22 cellular contexts compared by ENCODE assay signal in the genomic region with DNA sequence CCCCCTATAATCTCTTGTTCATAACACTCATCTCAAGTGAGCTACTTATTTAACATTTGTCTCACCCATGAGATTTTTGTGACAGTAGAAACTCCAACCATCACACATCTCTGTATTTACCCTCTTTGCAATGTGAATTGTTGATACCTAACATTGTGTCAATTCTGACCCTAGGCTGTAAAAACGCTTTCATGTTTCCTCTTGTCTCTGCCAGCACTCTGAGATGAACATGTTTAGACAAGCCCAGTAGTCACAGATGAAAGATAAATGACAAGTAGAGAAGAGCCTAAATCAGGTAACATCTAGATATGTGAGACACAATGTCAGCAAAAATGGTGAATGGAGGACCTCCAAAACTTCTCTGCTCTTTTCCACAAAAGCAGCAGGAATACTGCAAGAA.
DNase-seq lines count a peak whose midpoint lies in the region; TF ChIP-seq lines count a peak whose summit lies in the region.
"Had no signal": no experiment of that assay in that cellular context is flagged by ENCODE, and none has a peak within 500 bp of the region (broad histone marks: within the 10 kb centered on the region; RNA-seq: fewer than 3 reads in every experiment).

No MANE protein-coding gene starts in this region.

- no peak overlapping the region for H3K27ac ChIP-seq in breast epithelium
- H3K27ac ChIP-seq in sigmoid colon = no peak overlapping the region
- H3K27ac ChIP-seq: BLaER1 had no signal

- H3K36me3 Mint-ChIP-seq in MCF 10A (ENCODE audit: insufficient read depth, unreplicated experiment) = no peaks in the 10 kb centered on the region
- H3K36me3 Mint-ChIP-seq: CD4-positive, alpha-beta memory T cell had no signal

- intact Hi-C loops in MCF 10A (cut with micrococcal nuclease) (no loop called here), breast epithelium (cut with DNase I; ENCODE audit: low total_unique reads) (no loop called here), sigmoid colon (cut with DNase I) (no loop called here)

- H3K4me1 ChIP-seq in breast epithelium (no peaks in the 10 kb centered on the region), sigmoid colon (no peaks in the 10 kb centered on the region)
- H3K4me1 ChIP-seq: BLaER1 had no signal

- peaks cover 8% of the 10 kb centered on the region for H3K4me1 Mint-ChIP-seq in MCF 10A (ENCODE audit: insufficient read depth, unreplicated experiment)
- H3K4me1 Mint-ChIP-seq: CD4-positive, alpha-beta memory T cell had no signal

- H3K4me3 ChIP-seq in breast epithelium = no peak overlapping the region
- H3K4me3 ChIP-seq in epithelial cell of esophagus (ENCODE audit: low read length) = no peak overlapping the region
- H3K4me3 ChIP-seq in sigmoid colon = no peak overlapping the region
- H3K4me3 ChIP-seq: BLaER1 had no signal

- H3K36me3 ChIP-seq in breast epithelium (no peaks in the 10 kb centered on the region), sigmoid colon (no peaks in the 10 kb centered on the region)
- H3K36me3 ChIP-seq: BLaER1 had no signal

- DNase-seq in MCF 10A (ENCODE audit: unreplicated experiment) (peak; percentile 30), breast epithelium (ENCODE audit: low spot score in 2 of 2) (no peak), NCI-H526 (lab: John Stamatoyannopoulos, UW) (peak; percentile 47 to 48), epithelial cell of esophagus (ENCODE audit: low read depth) (peak; percentile 85), NCI-H1092 treated with DMSO at 0.1 percent for 48 hours (lab: John Stamatoyannopoulos, UW) (no peak), Ammon's horn (ENCODE audit: low spot score) (no peak), hypothalamus (lab: John Stamatoyannopoulos, UW) (no peak), sigmoid colon (no peak)
- DNase-seq: CD4-positive, alpha-beta memory T cell; DMS53; HFFc6; IMR-90; Karpas-422; MM.1S; NCI-H1092; NCI-H1694; NCI-H2107; NCI-H345; NCI-H82; PC-3; RPMI8226 had no signal

- CTCF ChIA-PET in MCF 10A (lab: Yijun Ruan, JAX) = interaction anchor here (0.6 to 0.8 kb wide), 2 partner anchors 66 to 450 kb away, joined by 3 read pairs; no protein-coding TSS in a partner anchor

- peak overlapping the region; percentile 85 for H3K27ac Mint-ChIP-seq in MCF 10A (ENCODE audit: low read depth, unreplicated experiment)
- H3K27ac Mint-ChIP-seq: CD4-positive, alpha-beta memory T cell; HFFc6 had no signal

- TF ChIP-seq CTCF in MCF 10A (IDR thresholded peaks at IDR 0.05; ENCODE audit: unreplicated experiment) (no peak), breast epithelium (IDR thresholded peaks at IDR 0.05) (no peak), epithelial cell of esophagus (IDR thresholded peaks at IDR 0.05; ENCODE audit: insufficient read depth, low read depth, low read length, missing control alignments) (no peak), sigmoid colon (IDR thresholded peaks at IDR 0.05) (no peak)

- H3K9me3 ChIP-seq in breast epithelium = peaks cover 0 to 21% of the 10 kb centered on the region in 2 donors
- H3K9me3 ChIP-seq in sigmoid colon = peaks cover 0 to 6% (median 2%) of the 10 kb centered on the region in 4 donors

- no TSS peak for BruUV-seq in MCF 10A (replicated peaks; lab: Mats Ljungman, UMichigan)

- no peak for TF ChIP-seq POLR2A in breast epithelium (IDR thresholded peaks at IDR 0.05)
- TF ChIP-seq POLR2A in sigmoid colon (IDR thresholded peaks at IDR 0.05) = no peak

- H3K4me3 Mint-ChIP-seq in MCF 10A (ENCODE audit: unreplicated experiment) = no peak overlapping the region
- H3K4me3 Mint-ChIP-seq: CD4-positive, alpha-beta memory T cell; HFFc6 had no signal

- H3K27me3 ChIP-seq in breast epithelium = no peaks in the 10 kb centered on the region
- no peaks in the 10 kb centered on the region for H3K27me3 ChIP-seq in sigmoid colon
- H3K27me3 ChIP-seq: BLaER1 had no signal

- POLR2A ChIA-PET in MCF 10A (lab: Yijun Ruan, JAX) = interaction anchor here (1.2 kb wide), 1 partner anchor 83 kb away, joined by 3 read pairs; no protein-coding TSS in a partner anchor

- 67 to 69% methylated on average over 1 of the region's 1 CpG for WGBS in sigmoid colon, 2 donors

- no peaks in the 10 kb centered on the region for H3K27me3 Mint-ChIP-seq in MCF 10A (ENCODE audit: insufficient read depth, unreplicated experiment)
- H3K27me3 Mint-ChIP-seq: CD4-positive, alpha-beta memory T cell had no signal

- peaks cover 28% of the 10 kb centered on the region for H3K9me3 Mint-ChIP-seq in MCF 10A (ENCODE audit: unreplicated experiment)
- H3K9me3 Mint-ChIP-seq: HFFc6 had no signal

- no peak for TF ChIP-seq EP300 in sigmoid colon (IDR thresholded peaks at IDR 0.05)

Comparison
In these comparisons a context has a peak if more than half of its experiments do, and no peak if none do; other contexts are left out.
1. DNase-seq: peak in MCF 10A (single experiment), NCI-H526 (2 of 2) and epithelial cell of esophagus (single experiment); none in breast epithelium (0 of 2), NCI-H1092 treated with DMSO at 0.1 percent for 48 hours (single experiment), Ammon's horn (single experiment), hypothalamus (0 of 51) and sigmoid colon (single experiment).